Comparison of ENCODE assay signal across 15 cellular contexts in the genomic region with DNA sequence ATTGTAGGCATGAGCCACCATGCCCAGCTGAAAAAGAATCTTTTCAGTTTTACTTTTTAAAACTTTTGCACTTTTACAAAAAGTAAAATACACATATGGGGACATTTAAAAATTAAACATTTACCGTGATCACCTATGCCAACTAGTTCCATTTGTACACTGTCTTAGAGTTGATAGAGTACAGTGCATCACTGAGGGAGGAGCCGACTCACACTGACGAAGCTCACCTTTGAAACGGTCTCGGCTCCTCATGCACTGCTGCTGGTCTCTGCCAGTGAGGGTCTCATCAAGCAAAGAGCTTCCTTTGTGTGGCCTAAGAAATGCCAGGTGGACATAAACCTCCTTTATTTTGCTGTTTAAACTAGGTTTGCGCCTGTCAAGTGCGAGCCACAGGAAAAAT.
"Had no signal": no experiment of that assay in that cellular context is flagged by ENCODE, and none has a peak within 500 bp of the region (broad histone marks: within the 10 kb centered on the region; RNA-seq: fewer than 3 reads in every experiment).

No MANE protein-coding gene starts in this region.

- H3K4me3 Mint-ChIP-seq: mesothelial cell of epicardium, naive B cell, nephron progenitor cell had no signal

- H3K36me3 Mint-ChIP-seq: activated naive CD4-positive, alpha-beta T cell treated with anti-CD3 and anti-CD28 coated beads, Interleukin-2, amount 50 U/mL, for 72 hours; mesothelial cell of epicardium; naive B cell had no signal

- H3K9me3 Mint-ChIP-seq: activated naive CD4-positive, alpha-beta T cell treated with anti-CD3 and anti-CD28 coated beads, Interleukin-2, amount 50 U/mL, for 72 hours; mesothelial cell of epicardium; naive B cell; nephron progenitor cell had no signal

- H3K4me1 Mint-ChIP-seq: mesothelial cell of epicardium, naive B cell had no signal

- ATAC-seq: gastrocnemius medialis had no signal

- H3K27ac Mint-ChIP-seq: mesothelial cell of epicardium had no signal

- H3K27me3 Mint-ChIP-seq: naive B cell had no signal

- DNase-seq: activated CD4-positive, alpha-beta T cell treated with anti-CD3 and anti-CD28 coated beads, Interleukin-2, amount 50 U/mL, for 1 hour; activated naive CD4-positive, alpha-beta T cell; activated T-cell treated with anti-CD3 and anti-CD28 coated beads, Interleukin-2, amount 50 U/mL, for 1 hour; colonic mucosa; effector CD8-positive, alpha-beta T cell; gastrocnemius medialis; glutamatergic neuron; left cardiac atrium; naive B cell; nephron progenitor cell; occipital lobe; spleen; stimulated activated naive CD8-positive, alpha-beta T cell treated with anti-CD3 and anti-CD28 coated beads, Interleukin-15, Interleukin-2, amounts not matched to agents 100 U/mL and 50 U/mL, for 24 hours had no signal
